Comparison of ENCODE assay signal across 1 cellular context in the genomic region with DNA sequence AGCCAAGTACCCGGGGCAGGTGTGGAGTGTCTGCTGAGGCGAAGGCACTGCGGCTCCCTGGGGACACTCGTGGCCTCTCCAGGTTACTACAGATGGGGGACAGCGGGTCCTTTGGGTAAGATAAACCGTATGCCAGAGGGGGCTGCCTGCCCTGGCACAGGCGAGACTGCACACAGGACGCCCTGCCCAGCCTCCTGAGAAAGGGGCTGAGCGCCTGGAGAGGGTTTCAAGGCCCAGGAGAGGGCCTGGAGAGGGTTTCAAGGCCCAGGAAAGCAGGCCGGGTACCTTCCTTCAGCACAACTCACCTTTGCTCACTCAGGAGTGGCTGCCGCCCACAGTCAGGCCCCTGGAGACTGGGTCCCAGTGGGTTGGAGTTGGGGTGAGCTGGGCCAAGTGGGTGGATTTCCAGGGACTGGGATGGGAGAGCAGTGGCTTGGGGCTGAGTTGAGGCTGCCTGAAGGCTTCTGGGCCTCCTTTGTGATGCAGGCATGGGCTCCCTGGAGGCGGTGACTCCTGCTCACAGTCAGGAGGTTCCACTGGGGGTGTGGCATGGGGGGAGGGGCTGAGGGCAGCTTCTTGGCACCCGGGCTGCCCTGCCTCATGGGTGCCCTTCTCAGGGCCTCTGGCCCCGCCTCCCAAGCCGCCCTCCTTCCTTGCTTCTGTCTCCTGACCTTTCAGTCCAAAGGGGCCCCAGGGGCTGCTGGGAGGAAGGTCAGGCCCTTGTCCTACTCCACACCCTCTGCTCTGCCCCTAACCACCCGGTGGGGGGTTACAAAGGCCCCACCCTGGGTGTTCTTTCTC.
TF ChIP-seq lines count a peak whose summit lies in the region.

A gene with protein sequence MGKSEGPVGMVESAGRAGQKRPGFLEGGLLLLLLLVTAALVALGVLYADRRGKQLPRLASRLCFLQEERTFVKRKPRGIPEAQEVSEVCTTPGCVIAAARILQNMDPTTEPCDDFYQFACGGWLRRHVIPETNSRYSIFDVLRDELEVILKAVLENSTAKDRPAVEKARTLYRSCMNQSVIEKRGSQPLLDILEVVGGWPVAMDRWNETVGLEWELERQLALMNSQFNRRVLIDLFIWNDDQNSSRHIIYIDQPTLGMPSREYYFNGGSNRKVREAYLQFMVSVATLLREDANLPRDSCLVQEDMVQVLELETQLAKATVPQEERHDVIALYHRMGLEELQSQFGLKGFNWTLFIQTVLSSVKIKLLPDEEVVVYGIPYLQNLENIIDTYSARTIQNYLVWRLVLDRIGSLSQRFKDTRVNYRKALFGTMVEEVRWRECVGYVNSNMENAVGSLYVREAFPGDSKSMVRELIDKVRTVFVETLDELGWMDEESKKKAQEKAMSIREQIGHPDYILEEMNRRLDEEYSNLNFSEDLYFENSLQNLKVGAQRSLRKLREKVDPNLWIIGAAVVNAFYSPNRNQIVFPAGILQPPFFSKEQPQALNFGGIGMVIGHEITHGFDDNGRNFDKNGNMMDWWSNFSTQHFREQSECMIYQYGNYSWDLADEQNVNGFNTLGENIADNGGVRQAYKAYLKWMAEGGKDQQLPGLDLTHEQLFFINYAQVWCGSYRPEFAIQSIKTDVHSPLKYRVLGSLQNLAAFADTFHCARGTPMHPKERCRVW (minus strand): TSS at position 456 of the 801 bp plus-strand sequence. CDS start 3,532 bp downstream, outside the sequence.

TF ChIP-seq in HEK293, 187 proteins besides CTCF, POLR2A, EP300 and RAD21 (continued from another document):
- TF ChIP-seq ZFHX2 (tag by site-specific recombination; conservative IDR thresholded peaks at IDR 0.05), result peak; percentile 24; the same call in 1 of the 2 replicates
